ENCODE assay signal across 8 cellular contexts in genomic region chr11:82864268-82864667, GRCh38. TPM values are rescaled to one million over a fixed set of nuclear protein-coding genes. Genes with fewer than 3 reads are reported as not detected.
DNase-seq lines count a peak whose midpoint lies in the region; ATAC-seq and TF ChIP-seq lines count a peak whose summit lies in the region.

No MANE protein-coding gene starts in this region.

- RAD21 ChIA-PET in HCT116 (lab: Charles Lee; ENCODE audit: low non-redundant PET in 1 of 2, low total read pairs in 2 of 2, uncharacterized antibody in 2 of 2, unreplicated experiment in 2 of 2) = no interaction called here

- no peak overlapping the region for H3K27ac Mint-ChIP-seq in activated CD8-positive, alpha-beta T cell treated with anti-CD3 and anti-CD28 coated beads, Interleukin-2, amount 10 ng/mL, durations not matched to agents 7 days and 5 days

- H3K27me3 Mint-ChIP-seq in activated CD8-positive, alpha-beta T cell treated with anti-CD3 and anti-CD28 coated beads, Interleukin-2, amount 10 ng/mL, durations not matched to agents 7 days and 5 days (ENCODE audit: low read depth) = no peaks in the 10 kb centered on the region

- H3K9me2 ChIP-seq in HCT116 (ENCODE audit: insufficient read depth) = no peaks in the 10 kb centered on the region

- intact Hi-C loops in HCT116 (cut with micrococcal nuclease) (loop anchor here (1.0 to 2.0 kb wide), 3 partner anchors 89 to 182 kb away; no protein-coding TSS in a partner anchor), left cardiac atrium (cut with DNase I) (loop anchor here (10.0 kb wide), 2 partner anchors 61 to 149 kb away; no protein-coding TSS in a partner anchor)

- no TSS peak for BruUV-seq in HCT116 (replicated peaks; lab: Mats Ljungman, UMichigan)

- H3K27me3 ChIP-seq in HCT116 (ENCODE audit: insufficient read depth, low read length) = no peaks in the 10 kb centered on the region

- DNase-seq in D341Med (ENCODE audit: low spot score) (peak; percentile 75), HCT116 (ENCODE audit: low read depth, low spot score) (peak; percentile 32), NCI-H69 (lab: John Stamatoyannopoulos, UW) (peak; percentile 69), left cardiac atrium (peak; percentile 53), retinal pigment epithelial cell (ENCODE audit: low read depth) (peak; percentile 46)
- DNase-seq in activated CD8-positive, alpha-beta T cell treated with anti-CD3 and anti-CD28 coated beads, Interleukin-2, amount 10 ng/mL, durations not matched to agents 7 days and 5 days = peak; percentile 34
- DNase-seq in activated CD4-positive, CD25-positive, alpha-beta regulatory T cell (lab: John Stamatoyannopoulos, UW) = no peak

- H3K4me2 ChIP-seq in HCT116 (ENCODE audit: low read length) = no peak overlapping the region

- no peak overlapping the region for H3K4me3 ChIP-seq in HCT116 (replicated peaks in 1 of 2; ENCODE audit: low read depth in 1 of 2, low read length in 2 of 2)
- H3K4me3 ChIP-seq in retinal pigment epithelial cell (ENCODE audit: low read length) = no peak overlapping the region

- no peaks in the 10 kb centered on the region for H3K9me3 ChIP-seq in HCT116 (ENCODE audit: control insufficient read depth in 1 of 2, insufficient read depth in 1 of 2, low read depth in 1 of 2, low read length in 2 of 2)

- no peak overlapping the region for H3K27ac ChIP-seq in HCT116 (ENCODE audit: low read depth, low read length)

- no peaks in the 10 kb centered on the region for H3K79me2 ChIP-seq in HCT116 (ENCODE audit: insufficient read depth, low read length)

- H3K4me3 Mint-ChIP-seq in activated CD8-positive, alpha-beta T cell treated with anti-CD3 and anti-CD28 coated beads, Interleukin-2, amount 10 ng/mL, durations not matched to agents 7 days and 5 days = no peak overlapping the region

- no peaks in the 10 kb centered on the region for H4K20me1 ChIP-seq in HCT116 (ENCODE audit: insufficient read depth)

- TF ChIP-seq CTCF in HCT116 (IDR thresholded peaks at IDR 0.05 in 2 of 3, conservative IDR thresholded peaks at IDR 0.05 in 1 of 3; ENCODE audit: borderline replicate concordance in 1 of 3, insufficient read depth in 1 of 3, low read depth in 2 of 3, low read length in 2 of 3) (peak; percentile 62 to 75 (median 73)), retinal pigment epithelial cell (conservative IDR thresholded peaks at IDR 0.05; ENCODE audit: low read depth, low read length) (peak; percentile 88)

- no peak overlapping the region for H3K9ac ChIP-seq in HCT116 (ENCODE audit: low read length)

- no peak overlapping the region for H2AFZ ChIP-seq in HCT116 (ENCODE audit: low read depth, low read length, poor library complexity, severe bottlenecking)

- H3K36me3 Mint-ChIP-seq in activated CD8-positive, alpha-beta T cell treated with anti-CD3 and anti-CD28 coated beads, Interleukin-2, amount 10 ng/mL, durations not matched to agents 7 days and 5 days (ENCODE audit: low read depth) = no peaks in the 10 kb centered on the region

- peaks cover 0 to 7% of the 10 kb centered on the region in 2 experiments; a peak in 2 of 4 replicates for H3K4me1 ChIP-seq in HCT116 (ENCODE audit: control insufficient read depth in 1 of 2, insufficient read depth in 2 of 2, low read length in 2 of 2)

- H3K9me3 Mint-ChIP-seq in activated CD8-positive, alpha-beta T cell treated with anti-CD3 and anti-CD28 coated beads, Interleukin-2, amount 10 ng/mL, durations not matched to agents 7 days and 5 days (ENCODE audit: insufficient read depth) = no peaks in the 10 kb centered on the region

- ATAC-seq in HCT116 (peak; percentile 91), left cardiac atrium (peak; percentile 83 to 84), GM18873 (IDR thresholded peaks at IDR 0.05; ENCODE audit: low FRiP score, unreplicated experiment) (no peak)
- ATAC-seq in activated CD8-positive, alpha-beta T cell treated with anti-CD3 and anti-CD28 coated beads, Interleukin-2, amount 10 ng/mL, durations not matched to agents 7 days and 5 days = no peak

- TF ChIP-seq POLR2A in HCT116 (IDR thresholded peaks at IDR 0.05; ENCODE audit: borderline replicate concordance, extremely low read depth, insufficient read depth, insufficient read length) = no peak

- CTCF ChIA-PET in HCT116 (lab: Charles Lee) = no interaction called here
- CTCF ChIA-PET in activated CD8-positive, alpha-beta T cell treated with anti-CD3 and anti-CD28 coated beads, Interleukin-2, amount 10 ng/mL, durations not matched to agents 7 days and 5 days (lab: Charles Lee) = interaction anchor here (0.6 kb wide), 1 partner anchor 428 kb away, joined by 3 read pairs; no protein-coding TSS in a partner anchor

- peaks cover 10% of the 10 kb centered on the region for H3K4me1 Mint-ChIP-seq in activated CD8-positive, alpha-beta T cell treated with anti-CD3 and anti-CD28 coated beads, Interleukin-2, amount 10 ng/mL, durations not matched to agents 7 days and 5 days (ENCODE audit: low read depth)

- POLR2A ChIA-PET in HCT116 (lab: Charles Lee) = no interaction called here
- POLR2A ChIA-PET in activated CD8-positive, alpha-beta T cell treated with anti-CD3 and anti-CD28 coated beads, Interleukin-2, amount 10 ng/mL, durations not matched to agents 7 days and 5 days (lab: Charles Lee) = no interaction called here

- H3K36me3 ChIP-seq in HCT116 (ENCODE audit: control insufficient read depth in 1 of 2, insufficient read depth in 2 of 2, low read length in 2 of 2) = no peaks in the 10 kb centered on the region

- TF ChIP-seq RAD21 in HCT116 (IDR thresholded peaks at IDR 0.05; ENCODE audit: low read depth) = peak; percentile 66

TF ChIP-seq in HCT116, 20 proteins besides CTCF, POLR2A, EP300 and RAD21:
- TF ChIP-seq CEBPB (IDR thresholded peaks at IDR 0.05; ENCODE audit: low read depth) (no peak), MAX (IDR thresholded peaks at IDR 0.05) (peak; percentile 53; the same call in 1 of the 2 replicates)

RNA-seq across cellular contexts. Expression of gene PRCP, which starts 36.0 kb away (rescaled TPM):
- total RNA-seq in HCT116 (2021; ENCODE audit: unreplicated experiment) (50.0 TPM), left cardiac atrium (10 to 100 TPM; 65.5 to 97.4 TPM)
- polyA plus RNA-seq in HCT116 (2012) = 33.0 and 34.7 TPM in 2 replicates
- total RNA-seq in activated CD8-positive, alpha-beta T cell treated with anti-CD3 and anti-CD28 coated beads, Interleukin-2, amount 10 ng/mL, durations not matched to agents 7 days and 5 days = 10 to 100 TPM; 17.2 to 18.2 TPM

RNA-seq across cellular contexts. Expression of gene DDIAS, which starts 37.3 kb away (rescaled TPM):
- total RNA-seq in HCT116 (2021; ENCODE audit: unreplicated experiment) (17.1 TPM), left cardiac atrium (1 to 10 TPM in 1 of 2 donors, under 1 TPM in 1; 0.86 to 2.3 TPM)
- polyA plus RNA-seq in HCT116 (2012) = 9.9 TPM in 2 replicates
- 10 to 100 TPM; 16.8 to 18.6 TPM for total RNA-seq in activated CD8-positive, alpha-beta T cell treated with anti-CD3 and anti-CD28 coated beads, Interleukin-2, amount 10 ng/mL, durations not matched to agents 7 days and 5 days

Comparison
In these comparisons a context has a peak if more than half of its experiments do, and no peak if none do; other contexts are left out.
1. DNase-seq: peak in D341Med (single experiment), HCT116 (single experiment), NCI-H69 (single experiment), activated CD8-positive, alpha-beta T cell treated with anti-CD3 and anti-CD28 coated beads, Interleukin-2, amount 10 ng/mL, durations not matched to agents 7 days and 5 days (single experiment), left cardiac atrium (single experiment) and retinal pigment epithelial cell (single experiment); none in activated CD4-positive, CD25-positive, alpha-beta regulatory T cell (0 of 4).
2. ATAC-seq: peak in HCT116 (single experiment) and left cardiac atrium (2 of 2); none in activated CD8-positive, alpha-beta T cell treated with anti-CD3 and anti-CD28 coated beads, Interleukin-2, amount 10 ng/mL, durations not matched to agents 7 days and 5 days (single experiment) and GM18873 (single experiment).